ENCODE assay signal across 14 cellular contexts in genomic region chr14:95699397-95699796, GRCh38. TPM values are rescaled to one million over a fixed set of nuclear protein-coding genes. Genes with fewer than 3 reads are reported as not detected.
A peak's percentile ranks its signal among the peaks of the same experiment; 100 is the strongest.
DNase-seq lines count a peak whose midpoint lies in the region; ATAC-seq and TF ChIP-seq lines count a peak whose summit lies in the region.
"Had no signal": no experiment of that assay in that cellular context is flagged by ENCODE, and none has a peak within 500 bp of the region (broad histone marks: within the 10 kb centered on the region; RNA-seq: fewer than 3 reads in every experiment).

No MANE protein-coding gene starts in this region.

- TF ChIP-seq CTCF in GM10248 (IDR thresholded peaks at IDR 0.05; ENCODE audit: control extremely low read depth, extremely low read depth, low read depth, missing control alignments): no peak

- H3K36me3 Mint-ChIP-seq in activated naive CD8-positive, alpha-beta T cell treated with anti-CD3 and anti-CD28 coated beads, Interleukin-2, amount 50 U/mL, for 24 hours (ENCODE audit: low read depth): no peaks in the 10 kb centered on the region
- H3K36me3 Mint-ChIP-seq in immature natural killer cell: no peaks in the 10 kb centered on the region

- peaks cover 28% of the 10 kb centered on the region for H3K27me3 Mint-ChIP-seq in activated naive CD8-positive, alpha-beta T cell treated with anti-CD3 and anti-CD28 coated beads, Interleukin-2, amount 50 U/mL, for 24 hours
- H3K27me3 Mint-ChIP-seq in immature natural killer cell (ENCODE audit: low read depth in 3 of 3): peaks cover 4 to 11% (median 5%) of the 10 kb centered on the region in 3 donors

- peak; percentile 44 for ATAC-seq in GM19395 (IDR thresholded peaks at IDR 0.05; ENCODE audit: unreplicated experiment)
- ATAC-seq in HG02870 (IDR thresholded peaks at IDR 0.05; ENCODE audit: unreplicated experiment): peak; percentile 56
- ATAC-seq in activated naive CD8-positive, alpha-beta T cell treated with anti-CD3 and anti-CD28 coated beads, Interleukin-2, amount 50 U/mL, for 24 hours: no peak
- ATAC-seq: gastroesophageal sphincter, T-helper 17 cell had no signal

- no peaks in the 10 kb centered on the region for H3K9me3 Mint-ChIP-seq in activated naive CD8-positive, alpha-beta T cell treated with anti-CD3 and anti-CD28 coated beads, Interleukin-2, amount 50 U/mL, for 24 hours
- peaks cover 0 to 4% (median 0%) of the 10 kb centered on the region in 6 donors for H3K9me3 Mint-ChIP-seq in immature natural killer cell

- no peak overlapping the region for H3K4me3 Mint-ChIP-seq in activated naive CD8-positive, alpha-beta T cell treated with anti-CD3 and anti-CD28 coated beads, Interleukin-2, amount 50 U/mL, for 24 hours
- no peak overlapping the region for H3K4me3 Mint-ChIP-seq in immature natural killer cell
- H3K4me3 Mint-ChIP-seq: T-helper 17 cell had no signal

- H3K4me1 Mint-ChIP-seq in activated naive CD8-positive, alpha-beta T cell treated with anti-CD3 and anti-CD28 coated beads, Interleukin-2, amount 50 U/mL, for 24 hours: peaks cover 20% of the 10 kb centered on the region
- no peaks in the 10 kb centered on the region for H3K4me1 Mint-ChIP-seq in immature natural killer cell

- peak overlapping the region; percentile 50 for H3K27ac Mint-ChIP-seq in activated naive CD8-positive, alpha-beta T cell treated with anti-CD3 and anti-CD28 coated beads, Interleukin-2, amount 50 U/mL, for 24 hours
- no peak overlapping the region for H3K27ac Mint-ChIP-seq in immature natural killer cell

- POLR2A ChIA-PET in GM10248 (lab: Yijun Ruan, JAX): no interaction called here

- peak; percentile 51 for DNase-seq in GM10248 (ENCODE audit: extremely low spot score)
- DNase-seq in activated naive CD8-positive, alpha-beta T cell treated with anti-CD3 and anti-CD28 coated beads, Interleukin-2, amount 50 U/mL, for 24 hours: no peak
- DNase-seq in NCI-H82 (lab: John Stamatoyannopoulos, UW): no peak
- no peak for DNase-seq in immature natural killer cell
- DNase-seq in A172 (ENCODE audit: low spot score): no peak
- DNase-seq in midbrain (lab: John Stamatoyannopoulos, UW): no peak
- DNase-seq: activated CD4-positive, alpha-beta T cell treated with anti-CD3 and anti-CD28 coated beads, Interleukin-2, amount 50 U/mL, for 48 hours; activated naive CD4-positive, alpha-beta T cell; DMS79; T-helper 17 cell had no signal

- CTCF ChIA-PET in GM10248 (lab: Yijun Ruan, JAX): interaction anchor here (0.9 to 2.1 kb wide), 7 partner anchors 11 to 172 kb away, joined by 3 to 6 read pairs (median 4); partner anchors contain the start of gene TCL1A

RNA-seq across cellular contexts. Expression of gene TCL1B, which starts 13.2 kb away (rescaled TPM):
- not detected for polyA plus RNA-seq in immature natural killer cell
- not detected in 2 replicates for total RNA-seq in A172 (2014; rRNA removed; shearing (Covaris generic))
- total RNA-seq: cardiac muscle cell, gastroesophageal sphincter, T-helper 17 cell had no signal
- polyA plus RNA-seq: cardiac muscle cell had no signal

RNA-seq across cellular contexts. Expression of gene TCL1A, which starts 14.5 kb away (rescaled TPM):
- polyA plus RNA-seq in immature natural killer cell: 1 to 10 TPM; 1.2 to 3.2 (median 1.6) TPM
- total RNA-seq in A172 (2014; rRNA removed; shearing (Covaris generic)): not detected in 2 replicates
- total RNA-seq: cardiac muscle cell, gastroesophageal sphincter had no signal
- polyA plus RNA-seq: cardiac muscle cell had no signal
